Comparison of ENCODE assay signal across 1 cellular context in genomic region chr14:26598081-26598671, GRCh38.
TF ChIP-seq lines count a peak whose summit lies in the region.

No MANE protein-coding gene starts in this region.

TF ChIP-seq in HEK293, 187 proteins besides CTCF, POLR2A, EP300 and RAD21 (continued from another document):
- TF ChIP-seq ZNF18 (tag by site-specific recombination; IDR thresholded peaks at IDR 0.05) = no peak
- no peak for TF ChIP-seq ZNF366 (tag by site-specific recombination; conservative IDR thresholded peaks at IDR 0.05)
- peak; percentile 41; the same call in 1 of the 2 replicates for TF ChIP-seq SP3 (tag by site-specific recombination; IDR thresholded peaks at IDR 0.05)
- TF ChIP-seq TSHZ1 (tag by site-specific recombination; IDR thresholded peaks at IDR 0.05; ENCODE audit: borderline replicate concordance) = no peak
- peak; percentile 74 for TF ChIP-seq ZBTB10 (tag by site-specific recombination; IDR thresholded peaks at IDR 0.05)
- TF ChIP-seq ZNF112 (tag by site-specific recombination; IDR thresholded peaks at IDR 0.05) = no peak
- TF ChIP-seq PRDM6 (tag by site-specific recombination; IDR thresholded peaks at IDR 0.05) = no peak
- TF ChIP-seq ZNF660 (tag by site-specific recombination; IDR thresholded peaks at IDR 0.05) = no peak
- TF ChIP-seq ZBTB48 (tag by site-specific recombination; IDR thresholded peaks at IDR 0.05) = no peak
- TF ChIP-seq ELK4 (IDR thresholded peaks at IDR 0.05; ENCODE audit: borderline replicate concordance, low read depth, low read length) = no peak
- peak; percentile 35; the same call in 1 of the 2 replicates for TF ChIP-seq ZNF341 (tag by site-specific recombination; IDR thresholded peaks at IDR 0.05; ENCODE audit: low read depth)
- TF ChIP-seq ZNF433 (tag by site-specific recombination; IDR thresholded peaks at IDR 0.05; ENCODE audit: low read depth) = no peak
- no peak for TF ChIP-seq ZBTB1 (tag by site-specific recombination; IDR thresholded peaks at IDR 0.05)
- TF ChIP-seq ZBTB44 (tag by site-specific recombination; IDR thresholded peaks at IDR 0.05) = no peak
- TF ChIP-seq HIC1 (tag by site-specific recombination; IDR thresholded peaks at IDR 0.05) = no peak
- peak; percentile 65 for TF ChIP-seq PATZ1 (tag by site-specific recombination; IDR thresholded peaks at IDR 0.05)
- TF ChIP-seq SP2 (tag by site-specific recombination; IDR thresholded peaks at IDR 0.05) = peak; percentile 82
- no peak for TF ChIP-seq BCL6B (tag by site-specific recombination; IDR thresholded peaks at IDR 0.05)
- no peak for TF ChIP-seq ZNF148 (tag by site-specific recombination; IDR thresholded peaks at IDR 0.05; ENCODE audit: borderline replicate concordance)
